13 cellular contexts compared by ENCODE assay signal in the genomic region with DNA sequence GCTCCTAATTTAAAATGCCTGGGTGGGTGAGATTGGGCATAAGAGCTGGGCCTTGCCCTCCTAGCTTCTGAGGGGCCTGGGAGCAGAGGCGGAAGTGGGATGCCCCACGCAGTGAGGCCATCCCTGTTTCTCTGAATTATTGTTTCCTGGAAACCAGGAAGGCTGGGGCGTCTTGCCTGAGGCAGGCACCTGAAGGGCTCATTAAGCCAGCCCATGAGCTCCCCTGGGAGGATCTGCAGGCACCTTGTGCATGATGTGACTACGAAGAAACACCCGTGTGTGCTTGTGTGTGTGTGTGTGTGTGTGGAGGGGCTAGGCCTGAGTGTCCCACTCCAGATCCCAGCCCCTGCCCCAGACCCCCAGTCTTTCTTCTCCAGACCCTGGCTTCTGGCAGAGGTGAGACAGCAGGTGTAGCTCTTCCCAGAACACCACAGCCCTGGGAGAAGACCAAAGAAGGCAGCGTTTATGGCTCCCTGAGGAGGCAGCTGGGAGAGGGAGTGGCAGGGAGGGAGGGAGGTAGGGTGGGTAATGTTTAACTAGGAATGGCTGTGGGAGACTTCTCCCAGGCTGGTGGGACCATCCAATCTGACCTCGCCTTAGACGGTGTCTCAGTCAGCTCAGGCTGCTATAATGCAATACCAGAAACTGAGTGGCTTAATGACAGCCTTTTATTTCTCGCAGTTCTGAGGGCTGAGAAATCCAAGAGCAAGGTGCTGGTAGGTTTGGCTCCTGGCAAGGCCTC. TPM values are rescaled to one million over a fixed set of nuclear protein-coding genes. Genes with fewer than 3 reads are reported as not detected.
A peak's percentile ranks its signal among the peaks of the same experiment; 100 is the strongest.
DNase-seq lines count a peak whose midpoint lies in the region; ATAC-seq and TF ChIP-seq lines count a peak whose summit lies in the region.
"Had no signal": no experiment of that assay in that cellular context is flagged by ENCODE, and none has a peak within 500 bp of the region (broad histone marks: within the 10 kb centered on the region; RNA-seq: fewer than 3 reads in every experiment).

No MANE protein-coding gene starts in this region.

- peak overlapping the region; percentile 39 for H3K4me2 ChIP-seq in HCT116 (ENCODE audit: low read length)

- POLR2A ChIA-PET in CD4-positive, alpha-beta memory T cell (lab: Charles Lee; ENCODE audit: partially characterized antibody) = no interaction called here
- POLR2A ChIA-PET in HCT116 (lab: Charles Lee) = interaction anchor here (1.0 kb wide), 1 partner anchor 15 kb away, joined by 3 read pairs; the partner anchor contains the start of gene ARL2

- peak overlapping the region; percentile 65 for H2AFZ ChIP-seq in HCT116 (ENCODE audit: low read depth, low read length, poor library complexity, severe bottlenecking)

- H3K4me3 Mint-ChIP-seq in CD4-positive, alpha-beta memory T cell = peak overlapping the region in 3 of 8 donors; percentile 9 to 57 (median 53)
- peak overlapping the region; percentile 63 for H3K4me3 Mint-ChIP-seq in T-helper 17 cell

- H3K27ac ChIP-seq in CD4-positive, alpha-beta memory T cell (ENCODE audit: low read depth, low read length) = peak overlapping the region; percentile 21
- H3K27ac ChIP-seq in HCT116 (ENCODE audit: low read depth, low read length) (no peak overlapping the region), mucosa of rectum (ENCODE audit: low read depth in 2 of 2, low read length in 2 of 2) (peak overlapping the region; percentile 97 to 98)

- H3K9me2 ChIP-seq in HCT116 (ENCODE audit: insufficient read depth) = no peaks in the 10 kb centered on the region

- intact Hi-C loops in CD4-positive, alpha-beta memory T cell (cut with micrococcal nuclease) = no loop called here
- intact Hi-C loops in HCT116 (cut with micrococcal nuclease) = loop anchor here (5.0 kb wide), 1 partner anchor 152 kb away; no protein-coding TSS in a partner anchor

- peaks cover 7 to 16% (median 10%) of the 10 kb centered on the region in 4 donors for H3K4me1 Mint-ChIP-seq in CD4-positive, alpha-beta memory T cell
- H3K4me1 Mint-ChIP-seq in T-helper 17 cell = peaks cover 15% of the 10 kb centered on the region

- no TSS peak for BruUV-seq in HCT116 (replicated peaks; lab: Mats Ljungman, UMichigan)

- ATAC-seq in HCT116 (no peak), T-helper 17 cell (no peak), HG02623 (IDR thresholded peaks at IDR 0.05; ENCODE audit: unreplicated experiment) (no peak), HG02642 (IDR thresholded peaks at IDR 0.05; ENCODE audit: poor library complexity, unreplicated experiment) (no peak)
- ATAC-seq: sciatic nerve had no signal

- TF ChIP-seq POLR2A in HCT116 (IDR thresholded peaks at IDR 0.05; ENCODE audit: borderline replicate concordance, extremely low read depth, insufficient read depth, insufficient read length) = no peak

- no peaks in the 10 kb centered on the region for H4K20me1 ChIP-seq in HCT116 (ENCODE audit: insufficient read depth)

- peaks cover 16% of the 10 kb centered on the region for H3K4me1 ChIP-seq in CD4-positive, alpha-beta memory T cell (ENCODE audit: insufficient read depth, low read length)
- peaks cover 13 to 40% of the 10 kb centered on the region in 2 experiments; a peak in 3 of 4 replicates for H3K4me1 ChIP-seq in HCT116 (ENCODE audit: control insufficient read depth in 1 of 2, insufficient read depth in 2 of 2, low read length in 2 of 2)
- H3K4me1 ChIP-seq in mucosa of rectum (ENCODE audit: control insufficient read depth in 2 of 2, insufficient read depth in 2 of 2, low read length in 2 of 2) = peaks cover 33 to 39% of the 10 kb centered on the region in 2 donors

- peak overlapping the region; percentile 11 to 85 (median 47) for H3K27ac Mint-ChIP-seq in CD4-positive, alpha-beta memory T cell
- peak overlapping the region; percentile 93 for H3K27ac Mint-ChIP-seq in T-helper 17 cell

- no peaks in the 10 kb centered on the region for H3K27me3 ChIP-seq in CD4-positive, alpha-beta memory T cell (ENCODE audit: insufficient read depth, low read length)
- no peaks in the 10 kb centered on the region for H3K27me3 ChIP-seq in HCT116 (ENCODE audit: insufficient read depth, low read length)
- H3K27me3 ChIP-seq in mucosa of rectum (ENCODE audit: control insufficient read depth in 2 of 2, insufficient read depth in 2 of 2, low read length in 2 of 2) = no peaks in the 10 kb centered on the region

- TF ChIP-seq RAD21 in HCT116 (IDR thresholded peaks at IDR 0.05; ENCODE audit: low read depth) = no peak

- no peaks in the 10 kb centered on the region for H3K9me3 Mint-ChIP-seq in CD4-positive, alpha-beta memory T cell

- no peak overlapping the region for H3K4me3 ChIP-seq in CD4-positive, alpha-beta memory T cell (ENCODE audit: low read length in 2 of 2)
- H3K4me3 ChIP-seq in HCT116 (replicated peaks in 1 of 2; ENCODE audit: low read depth in 1 of 2, low read length in 2 of 2) = no peak overlapping the region
- H3K4me3 ChIP-seq in mucosa of rectum (ENCODE audit: low read length in 2 of 2) = peak overlapping the region; percentile 52 to 58
- H3K4me3 ChIP-seq: lung had no signal

- RAD21 ChIA-PET in HCT116 (lab: Charles Lee; ENCODE audit: low non-redundant PET in 1 of 2, low total read pairs in 2 of 2, uncharacterized antibody in 2 of 2, unreplicated experiment in 2 of 2) = no interaction called here

- H3K36me3 Mint-ChIP-seq in CD4-positive, alpha-beta memory T cell = no peaks in the 10 kb centered on the region
- no peaks in the 10 kb centered on the region for H3K36me3 Mint-ChIP-seq in T-helper 17 cell (ENCODE audit: low read depth)

- H3K36me3 ChIP-seq in CD4-positive, alpha-beta memory T cell (ENCODE audit: insufficient read depth, low read length) = no peaks in the 10 kb centered on the region
- H3K36me3 ChIP-seq in HCT116 (ENCODE audit: control insufficient read depth in 1 of 2, insufficient read depth in 2 of 2, low read length in 2 of 2) = no peaks in the 10 kb centered on the region
- H3K36me3 ChIP-seq in mucosa of rectum (ENCODE audit: control insufficient read depth in 2 of 2, insufficient read depth in 2 of 2, low read length in 2 of 2) = peaks cover 0 to 4% of the 10 kb centered on the region in 2 donors

- no peaks in the 10 kb centered on the region for H3K9me3 ChIP-seq in CD4-positive, alpha-beta memory T cell (ENCODE audit: control insufficient read depth in 1 of 2, low read length in 2 of 2)
- H3K9me3 ChIP-seq in HCT116 (ENCODE audit: control insufficient read depth in 1 of 2, insufficient read depth in 1 of 2, low read depth in 1 of 2, low read length in 2 of 2) (no peaks in the 10 kb centered on the region), T-helper 17 cell (ENCODE audit: control insufficient read depth, low read length, poor library complexity, severe bottlenecking) (no peaks in the 10 kb centered on the region), mucosa of rectum (ENCODE audit: control insufficient read depth in 2 of 2, low read length in 2 of 2) (no peaks in the 10 kb centered on the region)

- DNase-seq in CD4-positive, alpha-beta memory T cell = no peak
- DNase-seq in HCT116 (ENCODE audit: low read depth, low spot score) (no peak), T-helper 17 cell (no peak), AG20443 (ENCODE audit: low spot score) (no peak)
- DNase-seq: amniotic stem cell; effector CD8-positive, alpha-beta T cell; EL had no signal

- no peak for TF ChIP-seq CTCF in HCT116 (IDR thresholded peaks at IDR 0.05 in 2 of 3, conservative IDR thresholded peaks at IDR 0.05 in 1 of 3; ENCODE audit: borderline replicate concordance in 1 of 3, insufficient read depth in 1 of 3, low read depth in 2 of 3, low read length in 2 of 3)

- no peak overlapping the region for H3K9ac ChIP-seq in HCT116 (ENCODE audit: low read length)
- H3K9ac ChIP-seq in mucosa of rectum (ENCODE audit: low read depth in 1 of 2, low read length in 2 of 2) = peak overlapping the region; percentile 70 to 73

- H3K79me2 ChIP-seq in HCT116 (ENCODE audit: insufficient read depth, low read length) = no peaks in the 10 kb centered on the region

- CTCF ChIA-PET in CD4-positive, alpha-beta memory T cell (lab: Charles Lee; ENCODE audit: partially characterized antibody) = interaction anchor here (0.7 to 1.7 kb wide), 2 partner anchors 14 to 28 kb away, joined by 3 to 7 read pairs; partner anchors contain the start of gene SNX15
- CTCF ChIA-PET in HCT116 (lab: Charles Lee) = interaction anchor here (1.3 to 3.8 kb wide), 3 partner anchors 15 to 155 kb away, joined by 3 to 21 read pairs (median 5); partner anchors contain the start of genes ARL2 and CDC42BPG

- peaks cover 0 to 1% of the 10 kb centered on the region in 2 donors for H3K27me3 Mint-ChIP-seq in CD4-positive, alpha-beta memory T cell
- H3K27me3 Mint-ChIP-seq in T-helper 17 cell = no peaks in the 10 kb centered on the region

TF ChIP-seq in HCT116, 20 proteins besides CTCF, POLR2A, EP300 and RAD21:
- TF ChIP-seq EGR1 (IDR thresholded peaks at IDR 0.05; ENCODE audit: low read depth) = no peak

RNA-seq across cellular contexts. Expression of gene BATF2, which starts 2.1 kb away (rescaled TPM):
- total RNA-seq in CD4-positive, alpha-beta memory T cell = under 1 TPM in 1 of 2 experiments, not detected in 1; 0.17 TPM
- not detected for polyA plus RNA-seq in CD4-positive, alpha-beta memory T cell
- total RNA-seq in HCT116 (2021; ENCODE audit: unreplicated experiment) (2.1 TPM), T-helper 17 cell (not detected)
- 1.9 and 2.3 TPM in 2 replicates for polyA plus RNA-seq in HCT116 (2012)

RNA-seq across cellular contexts. Expression of gene ARL2, which starts 15.1 kb away (rescaled TPM):
- 10 to 100 TPM; 30.6 to 32.3 TPM for total RNA-seq in CD4-positive, alpha-beta memory T cell
- 100 to 1,000 TPM in 1 of 2 donors, 10 to 100 TPM in 1; 83.5 to 114 TPM for polyA plus RNA-seq in CD4-positive, alpha-beta memory T cell
- total RNA-seq in HCT116 (2021; ENCODE audit: unreplicated experiment) (68.7 TPM), T-helper 17 cell (10 to 100 TPM; 17.2 to 21.6 TPM)
- 109 and 119 TPM in 2 replicates for polyA plus RNA-seq in HCT116 (2012)

RNA-seq across cellular contexts. Expression of gene MAJIN, which starts 27.0 kb away (rescaled TPM):
- total RNA-seq in CD4-positive, alpha-beta memory T cell = under 1 TPM; 0.44 to 0.91 TPM
- not detected for polyA plus RNA-seq in CD4-positive, alpha-beta memory T cell
- total RNA-seq in HCT116 (2021; ENCODE audit: unreplicated experiment) = not detected
- not detected in 2 replicates for polyA plus RNA-seq in HCT116 (2012)
- not detected for total RNA-seq in T-helper 17 cell
- total RNA-seq: HT1080, sciatic nerve had no signal

RNA-seq across cellular contexts. Expression of gene SNX15, which starts 28.4 kb away (rescaled TPM):
- total RNA-seq in CD4-positive, alpha-beta memory T cell = 10 to 100 TPM; 24.5 to 26.7 TPM
- 10 to 100 TPM; 19.8 to 23.2 TPM for polyA plus RNA-seq in CD4-positive, alpha-beta memory T cell
- total RNA-seq in HCT116 (2021; ENCODE audit: unreplicated experiment) (16.8 TPM), T-helper 17 cell (10 to 100 TPM; 19.7 to 20.8 TPM)
- polyA plus RNA-seq in HCT116 (2012) = 14.1 and 16.9 TPM in 2 replicates

RNA-seq across cellular contexts. Expression of gene SAC3D1, which starts 42.1 kb away (rescaled TPM):
- 10 to 100 TPM in 1 of 2 experiments, 1 to 10 TPM in 1; 9.4 to 10.5 TPM for total RNA-seq in CD4-positive, alpha-beta memory T cell
- polyA plus RNA-seq in CD4-positive, alpha-beta memory T cell = 10 to 100 TPM in 1 of 2 donors, 1 to 10 TPM in 1; 6.8 to 10.6 TPM
- total RNA-seq in HCT116 (2021; ENCODE audit: unreplicated experiment) (36.9 TPM), T-helper 17 cell (1 to 10 TPM; 1.9 to 3.9 TPM)
- polyA plus RNA-seq in HCT116 (2012) = 24.1 and 25.5 TPM in 2 replicates

Comparison
In these comparisons a context has a peak if more than half of its experiments do, and no peak if none do; other contexts are left out.
1. H3K4me3 ChIP-seq: peak in mucosa of rectum (2 of 2); none in CD4-positive, alpha-beta memory T cell (0 of 2) and HCT116 (0 of 2).